8 cellular contexts compared by ENCODE assay signal in the genomic region with DNA sequence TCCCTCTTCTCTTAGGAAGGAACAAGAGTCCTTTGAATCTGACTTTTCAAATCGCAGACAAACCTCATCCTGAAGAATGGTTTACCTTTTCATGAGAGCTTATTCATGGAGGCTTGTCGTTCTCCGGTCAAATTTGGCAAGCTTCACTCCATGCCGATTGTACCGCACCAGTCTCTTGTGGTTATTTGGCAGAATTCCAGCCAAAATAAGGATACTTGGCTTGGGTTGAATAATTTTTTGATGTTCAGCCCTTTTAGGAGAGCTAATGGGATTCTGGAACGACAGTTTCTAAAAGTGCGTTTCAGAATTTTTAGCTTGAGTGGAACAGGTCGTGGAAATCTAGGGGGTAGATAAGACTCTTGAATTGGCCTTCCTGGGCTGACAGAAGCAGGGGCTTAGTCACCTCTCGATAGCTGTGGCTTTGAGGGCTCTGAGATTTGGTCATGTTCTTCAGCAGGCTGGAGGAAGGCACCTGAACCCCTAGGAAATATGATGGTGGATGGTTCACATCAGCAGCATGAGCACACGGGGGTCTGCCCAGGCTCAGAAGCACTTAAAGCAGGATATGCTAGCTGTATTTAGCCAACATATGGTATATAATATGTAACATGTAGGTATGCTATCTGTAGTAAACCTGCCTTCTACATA. TPM values are rescaled to one million over a fixed set of nuclear protein-coding genes. Genes with fewer than 3 reads are reported as not detected.
A peak's percentile ranks its signal among the peaks of the same experiment; 100 is the strongest.
DNase-seq lines count a peak whose midpoint lies in the region; ATAC-seq and TF ChIP-seq lines count a peak whose summit lies in the region.

No MANE protein-coding gene starts in this region.

- TF ChIP-seq CTCF in HEK293 (tag by site-specific recombination; IDR thresholded peaks at IDR 0.05): no peak
- TF ChIP-seq CTCF in PC-3 (conservative IDR thresholded peaks at IDR 0.05; ENCODE audit: low read depth, low read length): no peak
- TF ChIP-seq CTCF in prostate gland (IDR thresholded peaks at IDR 0.05): no peak

- no peaks in the 10 kb centered on the region for H4K20me1 ChIP-seq in PC-3 (ENCODE audit: low read length)

- H2AFZ ChIP-seq in PC-3 (ENCODE audit: low read length): no peak overlapping the region

- H3K36me3 Mint-ChIP-seq in effector memory CD8-positive, alpha-beta T cell (ENCODE audit: insufficient read depth): peaks cover 4% of the 10 kb centered on the region

- H3K27ac Mint-ChIP-seq in effector memory CD8-positive, alpha-beta T cell: peak overlapping the region in 1 of 2 donors; percentile 90

- no peaks in the 10 kb centered on the region for H3K36me3 ChIP-seq in HEK293 (ENCODE audit: control insufficient read depth in 2 of 2, insufficient read depth in 1 of 2, low read length in 2 of 2)
- H3K36me3 ChIP-seq in PC-3 (ENCODE audit: low read depth, low read length): no peaks in the 10 kb centered on the region
- H3K36me3 ChIP-seq in prostate gland: no peaks in the 10 kb centered on the region

- 44% methylated on average over 10 of the region's 10 CpGs for WGBS in prostate gland

- peak overlapping the region; percentile 66 for H3K9ac ChIP-seq in PC-3 (ENCODE audit: low read length)

- no peaks in the 10 kb centered on the region for H3K9me3 Mint-ChIP-seq in effector memory CD8-positive, alpha-beta T cell

- intact Hi-C loops in PC-3 (cut with micrococcal nuclease) (loop anchor here (5.0 kb wide), 1 partner anchor 133 kb away; no protein-coding TSS in a partner anchor), prostate gland (cut with DNase I) (no loop called here)

- no peaks in the 10 kb centered on the region for H3K27me3 ChIP-seq in PC-3 (ENCODE audit: low read length)
- H3K27me3 ChIP-seq in prostate gland (replicated peaks; ENCODE audit: insufficient read depth): no peaks in the 10 kb centered on the region

- H3K9me3 ChIP-seq in HEK293 (ENCODE audit: control insufficient read depth, insufficient read depth, low read depth, low read length) (no peaks in the 10 kb centered on the region), PC-3 (ENCODE audit: low read length) (no peaks in the 10 kb centered on the region), prostate gland (no peaks in the 10 kb centered on the region)

- no peaks in the 10 kb centered on the region for H3F3A ChIP-seq in PC-3 (ENCODE audit: low read length, unreplicated experiment)

- peak overlapping the region; percentile 12 for H3K4me3 ChIP-seq in HEK293 (ENCODE audit: low read depth, low read length)
- peak overlapping the region; percentile 95 for H3K4me3 ChIP-seq in PC-3 (ENCODE audit: low read length)
- peak overlapping the region; percentile 82 to 92 for H3K4me3 ChIP-seq in prostate gland

- DNase-seq in PC-3: peak; percentile 29
- DNase-seq in effector memory CD8-positive, alpha-beta T cell: no peak
- DNase-seq in prostate gland (ENCODE audit: low spot score): no peak
- no peak for DNase-seq in 8988T
- DNase-seq in NCI-H226: no peak
- no peak for DNase-seq in DMS53 treated with DMSO at 0.1 percent for 48 hours (lab: John Stamatoyannopoulos, UW; ENCODE audit: unreplicated experiment)
- no peak for DNase-seq in effector CD8-positive, alpha-beta T cell (lab: John Stamatoyannopoulos, UW)

- H3K9me2 ChIP-seq in PC-3 (replicated peaks; ENCODE audit: low read length): no peaks in the 10 kb centered on the region

- ATAC-seq in PC-3: no peak
- ATAC-seq in effector memory CD8-positive, alpha-beta T cell (replicated peaks): no peak

- BruUV-seq in PC-3 (replicated peaks; lab: Mats Ljungman, UMichigan): TSS peak; percentile 43

- H3K27ac ChIP-seq in HEK293 (ENCODE audit: extremely low read depth, low read depth, low read length) (no peak overlapping the region), PC-3 (ENCODE audit: low read length) (no peak overlapping the region), prostate gland (no peak overlapping the region)

- no peaks in the 10 kb centered on the region for H3K27me3 Mint-ChIP-seq in effector memory CD8-positive, alpha-beta T cell

- POLR2A ChIA-PET in HEK293 (lab: Yijun Ruan, JAX): interaction anchor here (2.2 kb wide), 1 partner anchor 118 kb away, joined by 5 read pairs; a partner anchor contains a TSS
- POLR2A ChIA-PET in PC-3 (lab: Charles Lee; ENCODE audit: unreplicated experiment): interaction anchor here (0.6 kb wide), 1 partner anchor 34 kb away, joined by 4 read pairs; no protein-coding TSS in a partner anchor

- peaks cover 64% of the 10 kb centered on the region for H3K79me2 ChIP-seq in PC-3 (ENCODE audit: low read length)

- peak overlapping the region; percentile 43 to 88 for H3K4me3 Mint-ChIP-seq in effector memory CD8-positive, alpha-beta T cell

- H3K4me1 ChIP-seq in HEK293 (ENCODE audit: control insufficient read depth, insufficient read depth, low read length): peaks cover 17% of the 10 kb centered on the region
- peaks cover 61% of the 10 kb centered on the region for H3K4me1 ChIP-seq in PC-3 (ENCODE audit: insufficient read depth, low read length)
- no peaks in the 10 kb centered on the region for H3K4me1 ChIP-seq in prostate gland (replicated peaks)

- peak overlapping the region; percentile 92 for H3K4me2 ChIP-seq in PC-3 (ENCODE audit: low read length)

- CTCF ChIA-PET in HEK293 (lab: Yijun Ruan, JAX): no interaction called here
- CTCF ChIA-PET in PC-3 (lab: Charles Lee): no interaction called here

- H3K4me1 Mint-ChIP-seq in effector memory CD8-positive, alpha-beta T cell (ENCODE audit: low read depth in 2 of 2): peaks cover 37 to 48% of the 10 kb centered on the region in 2 donors

- no peak for TF ChIP-seq POLR2A in prostate gland (IDR thresholded peaks at IDR 0.05)

TF ChIP-seq in HEK293, 187 proteins besides CTCF, POLR2A, EP300 and RAD21:
- TF ChIP-seq, protein P1, sequence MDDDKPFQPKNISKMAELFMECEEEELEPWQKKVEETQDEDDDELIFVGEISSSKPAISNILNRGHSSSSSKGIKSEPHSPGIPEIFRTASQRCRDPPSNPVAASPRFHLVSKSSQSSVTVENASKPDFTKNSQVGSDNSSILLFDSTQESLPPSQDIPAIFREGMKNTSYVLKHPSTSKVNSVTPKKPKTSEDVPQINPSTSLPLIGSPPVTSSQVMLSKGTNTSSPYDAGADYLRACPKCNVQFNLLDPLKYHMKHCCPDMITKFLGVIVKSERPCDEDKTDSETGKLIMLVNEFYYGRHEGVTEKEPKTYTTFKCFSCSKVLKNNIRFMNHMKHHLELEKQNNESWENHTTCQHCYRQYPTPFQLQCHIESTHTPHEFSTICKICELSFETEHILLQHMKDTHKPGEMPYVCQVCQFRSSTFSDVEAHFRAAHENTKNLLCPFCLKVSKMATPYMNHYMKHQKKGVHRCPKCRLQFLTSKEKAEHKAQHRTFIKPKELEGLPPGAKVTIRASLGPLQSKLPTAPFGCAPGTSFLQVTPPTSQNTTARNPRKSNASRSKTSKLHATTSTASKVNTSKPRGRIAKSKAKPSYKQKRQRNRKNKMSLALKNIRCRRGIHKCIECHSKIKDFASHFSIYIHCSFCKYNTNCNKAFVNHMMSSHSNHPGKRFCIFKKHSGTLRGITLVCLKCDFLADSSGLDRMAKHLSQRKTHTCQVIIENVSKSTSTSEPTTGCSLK (tag by site-specific recombination; IDR thresholded peaks at IDR 0.05): no peak
- peak; percentile 41; the same call in 1 of the 2 replicates for TF ChIP-seq ZNF660 (tag by site-specific recombination; IDR thresholded peaks at IDR 0.05)
- TF ChIP-seq ZNF433 (tag by site-specific recombination; IDR thresholded peaks at IDR 0.05; ENCODE audit: low read depth): no peak
- no peak for TF ChIP-seq ZBTB20 (tag by site-specific recombination; IDR thresholded peaks at IDR 0.05)
- TF ChIP-seq, protein P2, sequence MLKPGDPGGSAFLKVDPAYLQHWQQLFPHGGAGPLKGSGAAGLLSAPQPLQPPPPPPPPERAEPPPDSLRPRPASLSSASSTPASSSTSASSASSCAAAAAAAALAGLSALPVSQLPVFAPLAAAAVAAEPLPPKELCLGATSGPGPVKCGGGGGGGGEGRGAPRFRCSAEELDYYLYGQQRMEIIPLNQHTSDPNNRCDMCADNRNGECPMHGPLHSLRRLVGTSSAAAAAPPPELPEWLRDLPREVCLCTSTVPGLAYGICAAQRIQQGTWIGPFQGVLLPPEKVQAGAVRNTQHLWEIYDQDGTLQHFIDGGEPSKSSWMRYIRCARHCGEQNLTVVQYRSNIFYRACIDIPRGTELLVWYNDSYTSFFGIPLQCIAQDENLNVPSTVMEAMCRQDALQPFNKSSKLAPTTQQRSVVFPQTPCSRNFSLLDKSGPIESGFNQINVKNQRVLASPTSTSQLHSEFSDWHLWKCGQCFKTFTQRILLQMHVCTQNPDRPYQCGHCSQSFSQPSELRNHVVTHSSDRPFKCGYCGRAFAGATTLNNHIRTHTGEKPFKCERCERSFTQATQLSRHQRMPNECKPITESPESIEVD (tag by site-specific recombination; IDR thresholded peaks at IDR 0.05): no peak
- TF ChIP-seq ZNF624 (tag by site-specific recombination; IDR thresholded peaks at IDR 0.05): no peak

RNA-seq across cellular contexts. Expression of a gene that starts 1.5 kb away (rescaled TPM):
- total RNA-seq in PC-3 (2014; rRNA removed) (10.0 and 11.0 TPM in 2 replicates), prostate gland (10 to 100 TPM; 20.4 to 22.2 TPM)

Comparison
In these comparisons a context has a peak if more than half of its experiments do, and no peak if none do; other contexts are left out.
1. H3K4me3 ChIP-seq: peak in every context shown above with its lines; median percentile 95 in PC-3; 87 in prostate gland; 12 in HEK293.